In the genomic region with DNA sequence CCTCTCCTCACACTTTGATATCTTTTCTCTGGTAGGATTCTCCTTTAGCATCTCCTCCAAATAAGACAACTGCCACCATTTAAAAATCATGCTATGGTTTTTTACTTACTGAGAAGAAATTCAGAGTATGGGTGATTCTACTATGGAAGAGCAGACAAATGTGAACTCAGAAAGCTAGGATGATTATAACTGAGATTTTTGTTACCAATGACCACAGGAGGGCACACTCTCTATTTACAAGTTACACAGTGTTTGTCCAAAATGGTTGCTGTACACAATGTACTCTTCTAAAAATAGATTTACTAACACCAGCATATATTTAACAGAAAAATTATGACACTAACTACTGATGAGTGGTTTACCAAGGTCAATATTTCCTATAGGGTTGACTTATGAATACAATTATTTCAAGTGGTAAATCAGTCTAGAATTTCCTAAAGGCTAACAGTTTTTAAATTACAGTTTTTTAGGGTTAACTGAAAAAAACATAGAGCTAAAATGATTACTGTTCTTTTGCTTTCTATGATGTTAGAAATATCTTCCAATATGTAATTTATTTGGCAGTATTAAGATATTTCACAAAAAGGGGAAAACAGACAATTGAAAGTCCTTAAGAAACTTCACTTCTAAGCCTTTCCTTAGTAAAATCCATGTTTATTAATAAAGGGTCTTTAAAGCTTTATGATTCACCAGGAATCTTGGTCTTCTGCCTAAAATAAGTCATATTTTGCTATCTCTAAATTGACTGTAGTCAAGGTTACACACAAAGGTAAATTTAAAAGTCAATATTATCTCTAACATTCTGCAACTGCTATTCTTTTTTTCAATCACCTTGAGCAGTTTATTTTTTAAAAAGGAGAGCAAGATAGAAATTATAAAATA, we compare ENCODE assay signal across 8 cellular contexts. TPM values are rescaled to one million over a fixed set of nuclear protein-coding genes. Genes with fewer than 3 reads are reported as not detected.
DNase-seq lines count a peak whose midpoint lies in the region; ATAC-seq and TF ChIP-seq lines count a peak whose summit lies in the region.

No MANE protein-coding gene starts in this region.

- H3F3A ChIP-seq in GM23338 (replicated peaks; ENCODE audit: low read depth), result no peaks in the 10 kb centered on the region

- H3K27ac ChIP-seq in GM23338 (ENCODE audit: low read depth), result no peak overlapping the region
- H3K27ac ChIP-seq in Karpas-422 (ENCODE audit: low read length), result no peak overlapping the region
- H3K27ac ChIP-seq in RWPE2 (ENCODE audit: poor library complexity, severe bottlenecking), result peak overlapping the region; percentile 3

- H4K20me1 ChIP-seq in GM23338 (replicated peaks; ENCODE audit: insufficient read depth) (no peaks in the 10 kb centered on the region), Karpas-422 (ENCODE audit: insufficient read depth, low read depth, low read length) (peaks cover 4% of the 10 kb centered on the region; the same call in 1 of the 2 replicates)

- H3K27ac Mint-ChIP-seq in GM23338 (no peak overlapping the region), natural killer cell (peak overlapping the region; percentile 55 to 65)
- H3K27ac Mint-ChIP-seq in activated T-cell treated with anti-CD3 and anti-CD28 coated beads, Interleukin-2, amount 50 U/mL, for 24 hours, result no peak overlapping the region

- H3K4me3 ChIP-seq in GM23338 (no peak overlapping the region), Karpas-422 (ENCODE audit: low read length) (no peak overlapping the region), RWPE2 (ENCODE audit: severe bottlenecking) (no peak overlapping the region)

- ATAC-seq in GM23338 (no peak), RWPE2 (ENCODE audit: low read depth) (peak; percentile 79), natural killer cell (peak; percentile 69 to 80 (median 74))

- H3K9me3 ChIP-seq in Karpas-422 (ENCODE audit: low read length), result no peaks in the 10 kb centered on the region
- H3K9me3 ChIP-seq in RWPE2 (ENCODE audit: severe bottlenecking), result no peaks in the 10 kb centered on the region

- H3K27me3 ChIP-seq in GM23338 (ENCODE audit: insufficient read depth) (no peaks in the 10 kb centered on the region), Karpas-422 (ENCODE audit: low read length) (no peaks in the 10 kb centered on the region), RWPE2 (ENCODE audit: insufficient read depth, poor library complexity, severe bottlenecking) (no peaks in the 10 kb centered on the region)

- H3K9me3 Mint-ChIP-seq in GM23338 (peaks cover 8% of the 10 kb centered on the region; the same call in 2 of the 3 replicates), natural killer cell (no peaks in the 10 kb centered on the region)
- H3K9me3 Mint-ChIP-seq in activated T-cell treated with anti-CD3 and anti-CD28 coated beads, Interleukin-2, amount 50 U/mL, for 24 hours, result peaks cover 6% of the 10 kb centered on the region

- H3K27me3 Mint-ChIP-seq in GM23338 (ENCODE audit: insufficient read depth, low read depth, poor library complexity) (peaks cover 2% of the 10 kb centered on the region), natural killer cell (ENCODE audit: low read depth in 2 of 2) (no peaks in the 10 kb centered on the region)
- H3K27me3 Mint-ChIP-seq in activated T-cell treated with anti-CD3 and anti-CD28 coated beads, Interleukin-2, amount 50 U/mL, for 24 hours, result no peaks in the 10 kb centered on the region

- H3K79me2 ChIP-seq in GM23338 (replicated peaks; ENCODE audit: insufficient read depth), result peaks cover 98% of the 10 kb centered on the region
- no peaks in the 10 kb centered on the region for H3K79me2 ChIP-seq in Karpas-422 (ENCODE audit: low read length)

- DNase-seq in NCI-H2171 treated with DMSO at 0.1 percent for 48 hours (lab: John Stamatoyannopoulos, UW) (peak; percentile 59), NCI-H2171 (lab: John Stamatoyannopoulos, UW) (no peak), GM23338 (ENCODE audit: low spot score) (peak; percentile 52), Karpas-422 (peak; percentile 60), RWPE2 (ENCODE audit: low spot score) (no peak), epidermal melanocyte (ENCODE audit: insufficient read length, low spot score) (peak; percentile 31), natural killer cell (no peak)
- DNase-seq in activated T-cell treated with anti-CD3 and anti-CD28 coated beads, Interleukin-2, amount 50 U/mL, for 24 hours, result no peak

- H3K4me1 ChIP-seq in GM23338 (ENCODE audit: insufficient read depth) (peaks cover 55% of the 10 kb centered on the region), Karpas-422 (ENCODE audit: low read length) (peaks cover 22% of the 10 kb centered on the region), RWPE2 (ENCODE audit: insufficient read depth, poor library complexity, severe bottlenecking) (peaks cover 18% of the 10 kb centered on the region)

- H3K9ac ChIP-seq in Karpas-422 (ENCODE audit: low read length), result no peak overlapping the region

- TF ChIP-seq CTCF in GM23338 (conservative IDR thresholded peaks at IDR 0.05; ENCODE audit: low read depth in 2 of 2) (peak; percentile 63), RWPE2 (IDR thresholded peaks at IDR 0.05; ENCODE audit: poor library complexity, severe bottlenecking) (peak; percentile 86), natural killer cell (IDR thresholded peaks at IDR 0.05) (peak; percentile 43)

- H2AFZ ChIP-seq in GM23338 (no peak overlapping the region), Karpas-422 (ENCODE audit: low read length) (no peak overlapping the region)

- intact Hi-C loops in natural killer cell (cut with micrococcal nuclease), result no loop called here

- peaks cover 21% of the 10 kb centered on the region for H3K36me3 Mint-ChIP-seq in GM23338 (ENCODE audit: low read depth)
- no peaks in the 10 kb centered on the region for H3K36me3 Mint-ChIP-seq in natural killer cell
- peaks cover 18% of the 10 kb centered on the region for H3K36me3 Mint-ChIP-seq in activated T-cell treated with anti-CD3 and anti-CD28 coated beads, Interleukin-2, amount 50 U/mL, for 24 hours (ENCODE audit: low read depth)

- no peak overlapping the region for H3K4me2 ChIP-seq in GM23338
- no peak overlapping the region for H3K4me2 ChIP-seq in Karpas-422 (ENCODE audit: low read depth, low read length, poor library complexity, severe bottlenecking)

- no peaks in the 10 kb centered on the region for H3K36me3 ChIP-seq in GM23338 (ENCODE audit: insufficient read depth)
- H3K36me3 ChIP-seq in Karpas-422 (ENCODE audit: insufficient read depth, low read length), result no peaks in the 10 kb centered on the region
- H3K36me3 ChIP-seq in RWPE2 (ENCODE audit: low read depth), result peaks cover 5% of the 10 kb centered on the region; the same call in 1 of the 2 replicates

- H3K4me1 Mint-ChIP-seq in GM23338, result peaks cover 49% of the 10 kb centered on the region
- H3K4me1 Mint-ChIP-seq in natural killer cell, result peaks cover 33 to 38% of the 10 kb centered on the region in 2 donors
- peaks cover 47% of the 10 kb centered on the region for H3K4me1 Mint-ChIP-seq in activated T-cell treated with anti-CD3 and anti-CD28 coated beads, Interleukin-2, amount 50 U/mL, for 24 hours (ENCODE audit: low read depth)

- H3K4me3 Mint-ChIP-seq in GM23338, result no peak overlapping the region
- H3K4me3 Mint-ChIP-seq in natural killer cell, result no peak overlapping the region
- no peak overlapping the region for H3K4me3 Mint-ChIP-seq in activated T-cell treated with anti-CD3 and anti-CD28 coated beads, Interleukin-2, amount 50 U/mL, for 24 hours

- H3K9me2 ChIP-seq in GM23338 (ENCODE audit: insufficient read depth) (no peaks in the 10 kb centered on the region), Karpas-422 (replicated peaks; ENCODE audit: insufficient read depth, low read length) (no peaks in the 10 kb centered on the region)

TF ChIP-seq in GM23338, 12 proteins besides CTCF, POLR2A, EP300 and RAD21 (continues in another document):
- TF ChIP-seq NANOG (IDR thresholded peaks at IDR 0.05; ENCODE audit: borderline replicate concordance) (no peak), ZNF114 (CRISPR knock-in tag; IDR thresholded peaks at IDR 0.05) (no peak), ETS1 (IDR thresholded peaks at IDR 0.05) (no peak), CREB1 (CRISPR knock-in tag; IDR thresholded peaks at IDR 0.05; ENCODE audit: low read depth) (no peak), ZNF331 (CRISPR knock-in tag; IDR thresholded peaks at IDR 0.05; ENCODE audit: low read depth) (no peak)

RNA-seq across cellular contexts. Expression of gene MAP4K3, which starts 57.2 kb away (rescaled TPM):
- total RNA-seq in GM23338 (2014; rRNA removed; shearing (Covaris generic)), result 80.9 and 90.7 TPM in 2 replicates
- 27.4 and 33.0 TPM in 2 replicates for polyA plus RNA-seq in GM23338 (2016; fragmentation: Nextera tagmentation; extraction: Ambion mirVana)
- total RNA-seq in Karpas-422 (2014; rRNA removed; shearing (Covaris generic); ENCODE audit: low replicate concordance), result 7.2 and 11.5 TPM in 2 replicates
- total RNA-seq in natural killer cell, result 10 to 100 TPM; 17.3 to 25.9 (median 20.3) TPM

Comparison
In these comparisons a context has a peak if more than half of its experiments do, and no peak if none do; other contexts are left out.
1. DNase-seq: peak in NCI-H2171 treated with DMSO at 0.1 percent for 48 hours (single experiment), GM23338 (single experiment), Karpas-422 (single experiment) and epidermal melanocyte (single experiment); none in NCI-H2171 (single experiment), RWPE2 (single experiment), natural killer cell (single experiment) and activated T-cell treated with anti-CD3 and anti-CD28 coated beads, Interleukin-2, amount 50 U/mL, for 24 hours (single experiment).
2. H3K27ac Mint-ChIP-seq: peak in natural killer cell (2 of 2); none in GM23338 (single experiment) and activated T-cell treated with anti-CD3 and anti-CD28 coated beads, Interleukin-2, amount 50 U/mL, for 24 hours (single experiment).
3. Peak in every context shown above with its lines, with median percentiles within 50 percentile points of each other: CTCF ChIP-seq.